Comparison of ENCODE assay signal across 1 cellular context in the genomic region with DNA sequence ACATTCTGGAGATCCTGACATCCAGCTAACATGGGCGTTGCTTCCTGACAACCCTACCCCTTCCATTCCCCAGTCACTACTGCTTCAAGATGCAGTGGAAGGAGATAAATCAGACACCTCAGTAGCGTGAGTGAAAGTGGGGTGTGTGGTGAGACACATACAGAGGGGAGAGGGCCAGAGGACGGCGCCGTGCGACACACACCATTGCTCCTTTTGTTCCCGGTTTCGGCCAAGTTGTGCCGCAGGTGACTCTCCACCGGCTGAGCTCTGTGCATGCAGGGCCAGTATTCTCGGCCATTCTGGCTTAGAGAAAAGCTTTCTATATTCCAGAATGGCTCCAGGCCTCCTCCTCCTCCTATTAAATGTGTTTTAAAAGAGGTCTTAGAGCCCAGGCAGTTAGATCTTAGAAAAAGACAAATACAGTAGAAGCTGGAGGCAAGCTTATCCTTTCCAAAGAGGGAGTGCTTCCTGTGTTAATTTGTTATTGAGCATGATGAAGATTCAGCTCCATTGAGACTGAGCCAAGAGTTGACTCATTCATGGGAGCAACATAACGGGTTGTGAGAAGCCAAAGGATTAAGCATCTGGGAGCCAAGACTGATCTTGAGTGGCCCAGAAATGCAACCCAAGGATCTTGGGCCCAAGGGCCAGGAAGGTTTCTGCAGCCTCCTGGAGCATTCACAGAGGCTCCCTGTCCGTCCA.
TF ChIP-seq lines count a peak whose summit lies in the region.

No MANE protein-coding gene starts in this region.

TF ChIP-seq in WTC11, 78 proteins besides CTCF, POLR2A, EP300 and RAD21 (continued from another document):
- TF ChIP-seq ZNF532 (CRISPR knock-in tag; IDR thresholded peaks at IDR 0.05; ENCODE audit: borderline replicate concordance), result no peak
- TF ChIP-seq, protein P1, sequence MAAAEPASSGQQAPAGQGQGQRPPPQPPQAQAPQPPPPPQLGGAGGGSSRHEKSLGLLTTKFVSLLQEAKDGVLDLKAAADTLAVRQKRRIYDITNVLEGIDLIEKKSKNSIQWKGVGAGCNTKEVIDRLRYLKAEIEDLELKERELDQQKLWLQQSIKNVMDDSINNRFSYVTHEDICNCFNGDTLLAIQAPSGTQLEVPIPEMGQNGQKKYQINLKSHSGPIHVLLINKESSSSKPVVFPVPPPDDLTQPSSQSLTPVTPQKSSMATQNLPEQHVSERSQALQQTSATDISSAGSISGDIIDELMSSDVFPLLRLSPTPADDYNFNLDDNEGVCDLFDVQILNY (CRISPR knock-in tag; IDR thresholded peaks at IDR 0.05), result no peak
- TF ChIP-seq NFATC4 (CRISPR knock-in tag; IDR thresholded peaks at IDR 0.05), result no peak
- TF ChIP-seq ZNF416 (CRISPR knock-in tag; IDR thresholded peaks at IDR 0.05), result no peak
